Comparison of ENCODE assay signal across 8 cellular contexts in genomic region chr4:168451744-168452394, GRCh38. TPM values are rescaled to one million over a fixed set of nuclear protein-coding genes. Genes with fewer than 3 reads are reported as not detected.
DNase-seq lines count a peak whose midpoint lies in the region; ATAC-seq and TF ChIP-seq lines count a peak whose summit lies in the region.

No MANE protein-coding gene starts in this region.

- no peaks in the 10 kb centered on the region for H3K27me3 Mint-ChIP-seq in CD14-positive monocyte (ENCODE audit: low read depth in 3 of 3)

- peak; percentile 50 for DNase-seq in CD14-positive monocyte (ENCODE audit: low spot score)
- DNase-seq in MV-4-11 (lab: John Stamatoyannopoulos, UW), result peak; percentile 32
- DNase-seq in epithelial cell of esophagus (ENCODE audit: low read depth), result peak; percentile 83
- DNase-seq in NCI-H774 (lab: John Stamatoyannopoulos, UW), result no peak
- no peak for DNase-seq in NCI-H187 (lab: John Stamatoyannopoulos, UW)
- no peak for DNase-seq in GOT3 (lab: John Stamatoyannopoulos, UW)
- DNase-seq in hypothalamus (lab: John Stamatoyannopoulos, UW), result no peak

- H3K27ac Mint-ChIP-seq in CD14-positive monocyte, result peak overlapping the region; percentile 89 to 98 (median 96)

- H3K4me1 Mint-ChIP-seq in CD14-positive monocyte, result peaks cover 31% of the 10 kb centered on the region

- TF ChIP-seq CTCF in CD14-positive monocyte (IDR thresholded peaks at IDR 0.05) (no peak), epithelial cell of esophagus (IDR thresholded peaks at IDR 0.05; ENCODE audit: insufficient read depth, low read depth, low read length, missing control alignments) (no peak)

- no peak overlapping the region for H3K4me3 ChIP-seq in epithelial cell of esophagus (ENCODE audit: low read length)

- H3K36me3 Mint-ChIP-seq in CD14-positive monocyte, result peaks cover 70 to 77% of the 10 kb centered on the region in 2 donors

- peak overlapping the region; percentile 9 to 64 for H3K4me3 Mint-ChIP-seq in CD14-positive monocyte

- peak; percentile 72 for ATAC-seq in GM21737 (IDR thresholded peaks at IDR 0.05; ENCODE audit: unreplicated experiment)

- peaks cover 0 to 11% (median 4%) of the 10 kb centered on the region in 7 donors for H3K9me3 Mint-ChIP-seq in CD14-positive monocyte

- intact Hi-C loops in CD14-positive monocyte (cut with micrococcal nuclease), result loop anchor here (2.0 kb wide), 2 partner anchors 29 to 57 kb away; partner anchors contain the start of gene DDX60L (in 2 of the 2)

RNA-seq across cellular contexts. Expression of gene DDX60L, which starts 28.4 kb away (rescaled TPM):
- 10 to 100 TPM; 32.4 to 33.2 TPM for polyA plus RNA-seq in CD14-positive monocyte

RNA-seq across cellular contexts. Expression of gene PALLD, which starts 45.0 kb away (rescaled TPM):
- 10 to 100 TPM in 1 of 2 donors, 1 to 10 TPM in 1; 9.9 to 11.8 TPM for polyA plus RNA-seq in CD14-positive monocyte

Comparison
In these comparisons a context has a peak if more than half of its experiments do, and no peak if none do; other contexts are left out.
1. DNase-seq: peak in CD14-positive monocyte (single experiment), MV-4-11 (single experiment) and epithelial cell of esophagus (single experiment); none in NCI-H774 (single experiment), NCI-H187 (0 of 2), GOT3 (single experiment) and hypothalamus (0 of 51).